8 cellular contexts compared by ENCODE assay signal in the genomic region with DNA sequence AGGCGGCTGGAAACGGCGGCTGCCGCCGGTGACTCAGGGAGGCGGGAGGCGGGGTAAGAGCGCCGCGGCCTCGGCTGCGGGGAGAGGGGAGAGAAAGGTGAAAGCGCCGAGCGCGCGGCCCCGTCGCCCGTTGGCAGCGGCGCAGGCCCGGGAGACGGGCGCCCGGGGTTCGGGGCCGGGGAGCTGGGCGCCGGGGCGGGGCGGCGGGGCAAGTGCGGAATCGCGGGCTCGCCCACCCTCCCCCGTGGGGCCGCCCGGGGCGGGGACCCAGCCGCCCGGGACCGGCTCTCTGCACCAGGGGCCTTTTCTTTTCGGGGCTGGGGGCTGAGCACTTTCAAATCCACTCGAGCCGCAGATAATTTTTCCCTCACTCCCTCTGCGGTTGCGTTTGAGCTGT. TPM values are rescaled to one million over a fixed set of nuclear protein-coding genes. Genes with fewer than 3 reads are reported as not detected.
A peak's percentile ranks its signal among the peaks of the same experiment; 100 is the strongest.
DNase-seq lines count a peak whose midpoint lies in the region; ATAC-seq and TF ChIP-seq lines count a peak whose summit lies in the region.

No MANE protein-coding gene starts in this region.

- CTCF ChIA-PET in T-cell (lab: Charles Lee), result interaction anchor here in 1 of 2 donors (0.6 to 1.6 kb wide), 6 partner anchors 14 to 1441 kb away, joined by 3 to 7 read pairs (median 4); a partner anchor contains a TSS

- H3K27ac Mint-ChIP-seq in T-cell, result peak overlapping the region; percentile 99
- H3K27ac Mint-ChIP-seq in stimulated activated naive CD8-positive, alpha-beta T cell treated with anti-CD3 and anti-CD28 coated beads, Interleukin-15, amount 100 ng/mL, for 72 hours, result peak overlapping the region; percentile 100

- peak overlapping the region; percentile 94 to 98 (median 96) for H3K4me3 Mint-ChIP-seq in T-cell
- H3K4me3 Mint-ChIP-seq in stimulated activated naive CD8-positive, alpha-beta T cell treated with anti-CD3 and anti-CD28 coated beads, Interleukin-15, amount 100 ng/mL, for 72 hours, result peak overlapping the region; percentile 93 to 96

- no peak for DNase-seq in BE2C
- DNase-seq in T-cell, result no peak
- DNase-seq in right atrium auricular region (ENCODE audit: low spot score), result no peak
- no peak for DNase-seq in stimulated activated naive CD8-positive, alpha-beta T cell treated with anti-CD3 and anti-CD28 coated beads, Interleukin-15, amount 100 ng/mL, for 72 hours
- DNase-seq in stimulated activated CD4-positive, alpha-beta T cell treated with anti-CD3 and anti-CD28 coated beads, Interleukin-12 subunit alpha, Interleukin-12 subunit beta, amount 100 ng/mL, for 4 hours, result no peak

- H3K4me1 Mint-ChIP-seq in T-cell, result peaks cover 48 to 54% (median 54%) of the 10 kb centered on the region in 3 donors
- peaks cover 51% of the 10 kb centered on the region for H3K4me1 Mint-ChIP-seq in stimulated activated naive CD8-positive, alpha-beta T cell treated with anti-CD3 and anti-CD28 coated beads, Interleukin-15, amount 100 ng/mL, for 72 hours

- H3K27ac ChIP-seq in right atrium auricular region, result peak overlapping the region; percentile 94 to 99

- no peaks in the 10 kb centered on the region for H3K4me1 ChIP-seq in BE2C
- H3K4me1 ChIP-seq in right atrium auricular region, result peaks cover 0 to 38% of the 10 kb centered on the region in 2 donors

- ATAC-seq in GM21515 (IDR thresholded peaks at IDR 0.05; ENCODE audit: unreplicated experiment) (peak; percentile 18), T-cell (replicated peaks in 1 of 4) (no peak), GM18520 (IDR thresholded peaks at IDR 0.05; ENCODE audit: unreplicated experiment) (no peak), HG03432 (IDR thresholded peaks at IDR 0.05; ENCODE audit: unreplicated experiment) (no peak)
- ATAC-seq in stimulated activated naive CD8-positive, alpha-beta T cell treated with anti-CD3 and anti-CD28 coated beads, Interleukin-15, amount 100 ng/mL, for 72 hours, result no peak

- no peaks in the 10 kb centered on the region for H3K27me3 ChIP-seq in BE2C
- no peaks in the 10 kb centered on the region for H3K27me3 ChIP-seq in right atrium auricular region

- no peak for TF ChIP-seq CTCF in BE2C (IDR thresholded peaks at IDR 0.05; ENCODE audit: low read depth, low read length)
- no peak for TF ChIP-seq CTCF in right atrium auricular region (IDR thresholded peaks at IDR 0.05)

- H3K9me3 Mint-ChIP-seq in T-cell, result peaks cover 9 to 25% (median 15%) of the 10 kb centered on the region in 3 donors
- peaks cover 20 to 25% of the 10 kb centered on the region in 2 donors for H3K9me3 Mint-ChIP-seq in stimulated activated naive CD8-positive, alpha-beta T cell treated with anti-CD3 and anti-CD28 coated beads, Interleukin-15, amount 100 ng/mL, for 72 hours

- peaks cover 47% of the 10 kb centered on the region for H3K36me3 Mint-ChIP-seq in T-cell

- peaks cover 4% of the 10 kb centered on the region; the same call in 1 of the 2 replicates for H3K9me3 ChIP-seq in BE2C
- H3K9me3 ChIP-seq in right atrium auricular region, result peaks cover 13 to 37% of the 10 kb centered on the region in 2 donors

- POLR2A ChIA-PET in T-cell (lab: Charles Lee), result interaction anchor here (0.6 to 1.7 kb wide), 9 partner anchors 9 to 875 kb away, joined by 3 to 11 read pairs (median 3); a partner anchor contains a TSS

- H3K4me3 ChIP-seq in BE2C (ENCODE audit: low read depth, low read length) (peak overlapping the region; percentile 81), right atrium auricular region (peak overlapping the region; percentile 77 to 84)

- H3K27me3 Mint-ChIP-seq in T-cell, result no peaks in the 10 kb centered on the region
- H3K27me3 Mint-ChIP-seq in stimulated activated naive CD8-positive, alpha-beta T cell treated with anti-CD3 and anti-CD28 coated beads, Interleukin-15, amount 100 ng/mL, for 72 hours, result no peaks in the 10 kb centered on the region

- H3K36me3 ChIP-seq in BE2C (no peaks in the 10 kb centered on the region), right atrium auricular region (peaks cover 11% of the 10 kb centered on the region)

RNA-seq across cellular contexts. Expression of a gene that starts 0.2 kb away (rescaled TPM):
- polyA plus RNA-seq in BE2C (2012; ENCODE audit: insufficient read depth, insufficient read length, low read depth), result 8.3 TPM
- total RNA-seq in T-cell (100 to 1,000 TPM; 140 to 168 (median 145) TPM), right atrium auricular region (10 to 100 TPM; 22.3 to 33.1 TPM)

Comparison
In these comparisons a context has a peak if more than half of its experiments do, and no peak if none do; other contexts are left out.
1. RNA of a gene that starts 0.2 kb away (total RNA-seq): 140 to 168 TPM in T-cell; 22.3 to 33.1 TPM in right atrium auricular region; every median in the first group is over 4 times any median in the second.